In genomic region chr1:3070654-3071506, GRCh38 we compare ENCODE assay signal across 10 cellular contexts. TPM values are rescaled to one million over a fixed set of nuclear protein-coding genes. Genes with fewer than 3 reads are reported as not detected.
DNase-seq lines count a peak whose midpoint lies in the region; ATAC-seq and TF ChIP-seq lines count a peak whose summit lies in the region.
"Had no signal": no experiment of that assay in that cellular context is flagged by ENCODE, and none has a peak within 500 bp of the region (broad histone marks: within the 10 kb centered on the region; RNA-seq: fewer than 3 reads in every experiment).

No MANE protein-coding gene starts in this region.

- H3K27ac Mint-ChIP-seq in immature natural killer cell: no peak overlapping the region
- H3K27ac Mint-ChIP-seq: activated T-helper 17 cell treated with anti-CD3 and anti-CD28 coated beads, Interleukin-2, amount 50 U/mL, for 72 hours had no signal

- POLR2A ChIA-PET in Panc1 (lab: Charles Lee): no interaction called here

- TF ChIP-seq POLR2A in testis (IDR thresholded peaks at IDR 0.05): no peak

- in situ Hi-C loops in Panc1 (cut with HindIII; ENCODE audit: low pct_unique_long_range_greater_than_20kb, low sequenced_read_pairs): no loop called here

- H3K27me3 ChIP-seq in Panc1 (ENCODE audit: control insufficient read depth, insufficient read depth, low read length) (no peaks in the 10 kb centered on the region), mucosa of stomach (ENCODE audit: control insufficient read depth, insufficient read depth, low read length) (peaks cover 5% of the 10 kb centered on the region), testis (no peaks in the 10 kb centered on the region)

- H3K27ac ChIP-seq in Panc1 (ENCODE audit: low read length) (peak overlapping the region; percentile 97), testis (peak overlapping the region in 1 of 2 donors; percentile 53)

- CTCF ChIA-PET in Panc1 (lab: Charles Lee): no interaction called here

- H3K4me3 ChIP-seq in Panc1 (ENCODE audit: low read depth in 2 of 2, low read length in 2 of 2) (peak overlapping the region; percentile 48 to 60), epithelial cell of proximal tubule (ENCODE audit: low read depth, low read length) (peak overlapping the region; percentile 38), mucosa of stomach (ENCODE audit: low read length) (peak overlapping the region; percentile 66), testis (peak overlapping the region; percentile 38 to 56)

- TF ChIP-seq CTCF in Panc1 (IDR thresholded peaks at IDR 0.05): no peak
- TF ChIP-seq CTCF in epithelial cell of proximal tubule (conservative IDR thresholded peaks at IDR 0.05; ENCODE audit: low read depth, low read length): no peak
- no peak for TF ChIP-seq CTCF in testis (IDR thresholded peaks at IDR 0.05)

- no peaks in the 10 kb centered on the region for H3K9me3 Mint-ChIP-seq in immature natural killer cell
- H3K9me3 Mint-ChIP-seq: activated T-helper 17 cell treated with anti-CD3 and anti-CD28 coated beads, Interleukin-2, amount 50 U/mL, for 72 hours had no signal

- ATAC-seq in Panc1: no peak
- no peak for ATAC-seq in GM19351 (IDR thresholded peaks at IDR 0.05; ENCODE audit: unreplicated experiment)
- no peak for ATAC-seq in HG03565 (IDR thresholded peaks at IDR 0.05; ENCODE audit: unreplicated experiment)
- ATAC-seq: activated T-helper 17 cell treated with anti-CD3 and anti-CD28 coated beads, Interleukin-2, amount 50 U/mL, for 72 hours had no signal

- no peaks in the 10 kb centered on the region for H3K36me3 Mint-ChIP-seq in immature natural killer cell

- DNase-seq in Panc1 (ENCODE audit: low read depth, low spot score) (no peak), epithelial cell of proximal tubule (ENCODE audit: low read depth) (no peak), testis (no peak), amniotic stem cell (lab: John Stamatoyannopoulos, UW) (no peak), immature natural killer cell (no peak)

- H3K27me3 Mint-ChIP-seq in immature natural killer cell (ENCODE audit: low read depth in 3 of 3): peaks cover 2 to 3% (median 2%) of the 10 kb centered on the region in 3 donors

- H3K4me1 Mint-ChIP-seq in immature natural killer cell: peaks cover 0 to 2% of the 10 kb centered on the region in 2 donors
- H3K4me1 Mint-ChIP-seq: activated T-helper 17 cell treated with anti-CD3 and anti-CD28 coated beads, Interleukin-2, amount 50 U/mL, for 72 hours had no signal

- intact Hi-C loops in Panc1 (cut with micrococcal nuclease; ENCODE audit: unreplicated experiment) (no loop called here), testis (cut with DNase I; ENCODE audit: low total_unique reads) (no loop called here)

- WGBS in testis, 2 donors: 41% methylated on average over 19 to 63 of the region's 95 CpGs

- no peaks in the 10 kb centered on the region; the same call in 1 of the 2 replicates for H3K36me3 ChIP-seq in Panc1 (ENCODE audit: control insufficient read depth, insufficient read depth, low read length)
- no peaks in the 10 kb centered on the region for H3K36me3 ChIP-seq in mucosa of stomach (ENCODE audit: control insufficient read depth, insufficient read depth, low read length)
- H3K36me3 ChIP-seq in testis (ENCODE audit: low read depth, missing control alignments): no peaks in the 10 kb centered on the region

- H3K4me3 Mint-ChIP-seq in immature natural killer cell: peak overlapping the region in 1 of 5 donors; percentile 38
- H3K4me3 Mint-ChIP-seq: activated T-helper 17 cell treated with anti-CD3 and anti-CD28 coated beads, Interleukin-2, amount 50 U/mL, for 72 hours had no signal

- no TSS peak for BruUV-seq in Panc1 (replicated peaks; lab: Mats Ljungman, UMichigan)

- H3K9ac ChIP-seq in mucosa of stomach (ENCODE audit: low read length): peak overlapping the region; percentile 82

- H3K9me3 ChIP-seq in Panc1 (ENCODE audit: control insufficient read depth, insufficient read depth, low read depth, low read length): no peaks in the 10 kb centered on the region
- H3K9me3 ChIP-seq in mucosa of stomach (ENCODE audit: control insufficient read depth, low read length): no peaks in the 10 kb centered on the region
- H3K9me3 ChIP-seq in testis: no peaks in the 10 kb centered on the region

- peaks cover 46% of the 10 kb centered on the region for H3K4me1 ChIP-seq in Panc1 (ENCODE audit: control insufficient read depth, insufficient read depth, low read length)
- peaks cover 45% of the 10 kb centered on the region for H3K4me1 ChIP-seq in mucosa of stomach (ENCODE audit: control insufficient read depth, insufficient read depth, low read length)
- peaks cover 13% of the 10 kb centered on the region for H3K4me1 ChIP-seq in testis

RNA-seq across cellular contexts. Expression of gene PRDM16, which starts 1.9 kb away (rescaled TPM):
- total RNA-seq in Panc1 (2021; ENCODE audit: unreplicated experiment): 22.3 TPM
- 16.1 TPM for polyA plus RNA-seq in Panc1 (2012; ENCODE audit: insufficient read length)
- under 0.01 and 0.06 TPM in 2 replicates for total RNA-seq in epithelial cell of proximal tubule
- 1 to 10 TPM; 4.7 to 5.6 TPM for total RNA-seq in testis
- 2.1 TPM for polyA plus RNA-seq in testis (ENCODE audit: insufficient read depth, low read depth, low replicate concordance)
- polyA plus RNA-seq in immature natural killer cell: under 1 TPM; 0.17 to 0.29 (median 0.22) TPM
- total RNA-seq: activated T-helper 17 cell treated with anti-CD3 and anti-CD28 coated beads, Interleukin-2, amount 50 U/mL, for 72 hours had no signal

RNA-seq across cellular contexts. Expression of gene ACTRT2, which starts 49.6 kb away (rescaled TPM):
- total RNA-seq in Panc1 (2021; ENCODE audit: unreplicated experiment): not detected
- polyA plus RNA-seq in Panc1 (2012; ENCODE audit: insufficient read length): not detected
- total RNA-seq in epithelial cell of proximal tubule: not detected in 2 replicates
- total RNA-seq in testis: 100 to 1,000 TPM in 1 of 2 donors, 10 to 100 TPM in 1; 64.2 to 143 TPM
- polyA plus RNA-seq in testis (ENCODE audit: insufficient read depth, low read depth, low replicate concordance): 183 TPM
- polyA plus RNA-seq in immature natural killer cell: not detected
- total RNA-seq: activated T-helper 17 cell treated with anti-CD3 and anti-CD28 coated beads, Interleukin-2, amount 50 U/mL, for 72 hours; SK-MEL-5 had no signal

Comparison
In these comparisons a context has a peak if more than half of its experiments do, and no peak if none do; other contexts are left out.
1. RNA of gene ACTRT2, which starts 49.6 kb away (total RNA-seq): 64.2 to 143 TPM in testis; not detected in Panc1 (single experiment) and not detected in epithelial cell of proximal tubule; every median in the first group is over 10 times any median in the second.
2. Peak in every context shown above with its lines, with median percentiles within 50 percentile points of each other: H3K4me3 ChIP-seq.